Comparison of ENCODE assay signal across 27 cellular contexts in the genomic region with DNA sequence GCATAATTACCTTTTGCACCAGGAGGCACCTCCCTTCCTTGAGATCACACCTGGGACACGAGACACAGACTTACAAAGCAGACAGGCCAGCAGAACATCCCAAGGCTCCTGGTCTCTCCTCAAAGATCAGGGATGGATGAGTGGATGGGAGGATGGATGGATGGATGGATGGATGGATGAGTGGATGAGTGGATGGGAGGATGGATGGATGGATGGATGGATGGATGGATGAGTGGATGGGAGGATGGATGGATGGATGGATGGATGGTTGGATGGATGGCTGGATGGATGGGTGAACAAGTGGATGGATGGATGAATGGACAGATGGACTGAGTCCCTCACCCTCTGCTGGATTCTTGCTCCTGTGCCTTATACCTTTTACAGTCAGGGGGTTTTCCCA.
"Had no signal": no experiment of that assay in that cellular context is flagged by ENCODE, and none has a peak within 500 bp of the region (broad histone marks: within the 10 kb centered on the region; RNA-seq: fewer than 3 reads in every experiment).

No MANE protein-coding gene starts in this region.

- H3K9me3 Mint-ChIP-seq: immature natural killer cell; natural killer cell; stimulated activated naive B cell treated with anti-CD40 and anti-IgM and Interleukin-4, amounts not matched to agents 10 μg/mL and 1 μg/mL and 100 μg/mL, for 72 hours had no signal

- H3K4me3 Mint-ChIP-seq: immature natural killer cell; mesothelial cell of epicardium; naive B cell; natural killer cell; nephron progenitor cell; neural progenitor cell; stimulated activated naive B cell treated with anti-CD40 and anti-IgM and Interleukin-4, amounts not matched to agents 10 μg/mL and 1 μg/mL and 100 μg/mL, for 72 hours had no signal

- ATAC-seq: left colon; natural killer cell; stimulated activated naive B cell treated with anti-CD40 and anti-IgM and Interleukin-4, amounts not matched to agents 10 μg/mL and 1 μg/mL and 100 μg/mL, for 72 hours; stimulated activated naive CD8-positive, alpha-beta T cell treated with anti-CD3 and anti-CD28 coated beads, Interleukin-15, Interleukin-2, amounts not matched to agents 100 U/mL and 50 U/mL, for 24 hours had no signal

- H3K27ac Mint-ChIP-seq: immature natural killer cell; mesothelial cell of epicardium; natural killer cell; nephron progenitor cell; neural progenitor cell; stimulated activated naive B cell treated with anti-CD40 and anti-IgM and Interleukin-4, amounts not matched to agents 10 μg/mL and 1 μg/mL and 100 μg/mL, for 72 hours had no signal

- H3K36me3 Mint-ChIP-seq: immature natural killer cell; mesothelial cell of epicardium; naive B cell; natural killer cell; neural progenitor cell; stimulated activated naive B cell treated with anti-CD40 and anti-IgM and Interleukin-4, amounts not matched to agents 10 μg/mL and 1 μg/mL and 100 μg/mL, for 72 hours had no signal

- DNase-seq: hypothalamus; immature natural killer cell; kidney; left colon; left lung; lower lobe of right lung; mammary epithelial cell; mesenchymal stem cell; naive B cell; natural killer cell; nephron progenitor cell; occipital lobe; right lobe of liver; stimulated activated CD4-positive, alpha-beta T cell treated with anti-CD3 and anti-CD28 coated beads, Interleukin-1b, Interleukin-23, amount 100 ng/mL, for 48 hours; stimulated activated CD4-positive, alpha-beta T cell treated with anti-CD3 and anti-CD28 coated beads, Interleukin-2, amount 100 ng/mL, for 48 hours; stimulated activated naive B cell treated with anti-CD40 and anti-IgM and Interleukin-4, amounts not matched to agents 10 μg/mL and 1 μg/mL and 100 μg/mL, for 72 hours; stimulated activated naive CD8-positive, alpha-beta T cell treated with anti-CD3 and anti-CD28 coated beads, Interleukin-15, Interleukin-2, amounts not matched to agents 100 U/mL and 50 U/mL, for 24 hours; testis; transverse colon had no signal

- H3K27ac ChIP-seq: left lung, lower lobe of right lung, neural progenitor cell, neutrophil, parathyroid adenoma, right atrium auricular region, right lobe of liver, testis, thyroid gland, transverse colon, upper lobe of left lung, vagina had no signal
